Comparison of ENCODE assay signal across 8 cellular contexts in the genomic region with DNA sequence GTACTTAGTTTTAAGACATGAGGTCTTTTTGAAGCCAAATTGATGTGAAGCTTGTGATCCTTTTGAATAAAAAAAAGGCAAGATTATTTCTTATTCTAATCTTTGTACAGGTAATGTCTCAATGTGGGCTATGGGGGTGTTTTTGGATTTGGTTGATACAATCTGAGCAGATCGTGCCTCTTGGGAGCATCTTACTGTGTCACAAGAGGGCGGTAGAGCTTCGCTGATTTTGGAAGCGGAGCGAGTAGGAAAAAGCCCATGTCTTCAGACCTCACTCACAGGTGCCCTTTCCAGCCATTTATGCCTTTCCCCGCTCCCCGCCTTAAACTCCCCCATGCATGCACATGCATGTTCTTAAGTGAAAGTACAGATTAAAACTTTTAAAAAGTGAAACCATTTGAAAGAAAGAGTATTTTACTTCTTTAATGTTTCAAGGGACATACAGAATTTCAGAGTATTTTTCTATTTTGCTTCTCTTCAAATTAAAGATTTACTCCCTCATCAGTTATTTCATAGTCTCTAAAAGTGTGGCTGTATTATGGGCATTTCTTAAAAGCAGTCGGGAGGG. TPM values are rescaled to one million over a fixed set of nuclear protein-coding genes. Genes with fewer than 3 reads are reported as not detected.
DNase-seq lines count a peak whose midpoint lies in the region; ATAC-seq and TF ChIP-seq lines count a peak whose summit lies in the region.

No MANE protein-coding gene starts in this region.

- no peaks in the 10 kb centered on the region for H3K9me3 Mint-ChIP-seq in GM23338

- DNase-seq in COR-L47 (lab: John Stamatoyannopoulos, UW), result peak; percentile 61
- peak; percentile 92 for DNase-seq in GM23338 (ENCODE audit: low spot score)
- peak; percentile 27 for DNase-seq in NCI-H146 treated with DMSO at 0.1 percent for 48 hours (lab: John Stamatoyannopoulos, UW; ENCODE audit: unreplicated experiment)
- peak in 2 of 3 donors; percentile 19 to 39 for DNase-seq in T-helper 17 cell
- DNase-seq in brain microvascular endothelial cell, result peak; percentile 62
- peak; percentile 78 for DNase-seq in iPS-NIHi7 (ENCODE audit: extremely low spot score)
- DNase-seq in spleen, result no peak

- no peaks in the 10 kb centered on the region for H3K36me3 ChIP-seq in GM23338 (ENCODE audit: insufficient read depth)
- H3K36me3 ChIP-seq in brain microvascular endothelial cell (replicated peaks), result no peaks in the 10 kb centered on the region
- H3K36me3 ChIP-seq in spleen, result no peaks in the 10 kb centered on the region

- no peaks in the 10 kb centered on the region for H3K4me1 ChIP-seq in GM23338 (ENCODE audit: insufficient read depth)
- H3K4me1 ChIP-seq in spleen, result peaks cover 0 to 4% (median 0%) of the 10 kb centered on the region in 6 donors

- no peak overlapping the region for H3K4me2 ChIP-seq in GM23338

- no peaks in the 10 kb centered on the region for H3K36me3 Mint-ChIP-seq in GM23338 (ENCODE audit: low read depth)
- peaks cover 5% of the 10 kb centered on the region for H3K36me3 Mint-ChIP-seq in T-helper 17 cell (ENCODE audit: low read depth)

- H3K27ac Mint-ChIP-seq in GM23338 (no peak overlapping the region), T-helper 17 cell (no peak overlapping the region)

- H3K27me3 Mint-ChIP-seq in GM23338 (ENCODE audit: insufficient read depth, low read depth, poor library complexity) (peaks cover 5% of the 10 kb centered on the region), T-helper 17 cell (peaks cover 64% of the 10 kb centered on the region)

- H3K9me3 ChIP-seq in T-helper 17 cell (ENCODE audit: control insufficient read depth, low read length, poor library complexity, severe bottlenecking), result no peaks in the 10 kb centered on the region
- no peaks in the 10 kb centered on the region for H3K9me3 ChIP-seq in spleen

- H3K79me2 ChIP-seq in GM23338 (replicated peaks; ENCODE audit: insufficient read depth), result no peaks in the 10 kb centered on the region

- TF ChIP-seq CTCF in GM23338 (conservative IDR thresholded peaks at IDR 0.05; ENCODE audit: low read depth in 2 of 2), result peak; percentile 88 to 95
- peak; percentile 91 for TF ChIP-seq CTCF in brain microvascular endothelial cell (IDR thresholded peaks at IDR 0.05; ENCODE audit: low read depth, low read length, missing control alignments)
- TF ChIP-seq CTCF in spleen (IDR thresholded peaks at IDR 0.05 in 8 of 11, conservative IDR thresholded peaks at IDR 0.05 in 3 of 11), result peak in 10 of 11 experiments; percentile 23 to 79 (median 62)

- 6 to 13% (median 12%) methylated on average over 8 of the region's 8 CpGs for WGBS in spleen, 5 donors

- no peak overlapping the region for H2AFZ ChIP-seq in GM23338

- no peaks in the 10 kb centered on the region for H3K9me2 ChIP-seq in GM23338 (ENCODE audit: insufficient read depth)

- no peaks in the 10 kb centered on the region for H4K20me1 ChIP-seq in GM23338 (replicated peaks; ENCODE audit: insufficient read depth)

- in situ Hi-C loops in brain microvascular endothelial cell (cut with HindIII; ENCODE audit: low pct_ligation_motif_present, low sequenced_read_pairs), result no loop called here

- no peak overlapping the region for H3K4me3 ChIP-seq in GM23338
- H3K4me3 ChIP-seq in brain microvascular endothelial cell (ENCODE audit: low read depth, low read length), result no peak overlapping the region
- no peak overlapping the region for H3K4me3 ChIP-seq in spleen

- no peak for TF ChIP-seq POLR2A in spleen (IDR thresholded peaks at IDR 0.05)

- H3K4me3 Mint-ChIP-seq in GM23338, result no peak overlapping the region
- no peak overlapping the region for H3K4me3 Mint-ChIP-seq in T-helper 17 cell

- H3K27ac ChIP-seq in GM23338 (ENCODE audit: low read depth) (no peak overlapping the region), brain microvascular endothelial cell (no peak overlapping the region), spleen (no peak overlapping the region)

- H3F3A ChIP-seq in GM23338 (replicated peaks; ENCODE audit: low read depth), result no peaks in the 10 kb centered on the region

- ATAC-seq in GM23338, result peak; percentile 91
- ATAC-seq in T-helper 17 cell, result peak; percentile 78
- no peak for ATAC-seq in GM21576 (IDR thresholded peaks at IDR 0.05; ENCODE audit: unreplicated experiment)

- H3K4me1 Mint-ChIP-seq in GM23338 (peaks cover 20% of the 10 kb centered on the region), T-helper 17 cell (no peaks in the 10 kb centered on the region)

- no peaks in the 10 kb centered on the region for H3K27me3 ChIP-seq in GM23338 (ENCODE audit: insufficient read depth)
- peaks cover 2% of the 10 kb centered on the region for H3K27me3 ChIP-seq in brain microvascular endothelial cell (replicated peaks)
- H3K27me3 ChIP-seq in spleen (replicated peaks in 1 of 7), result peaks cover 0 to 47% (median 0%) of the 10 kb centered on the region in 7 donors

- intact Hi-C loops in spleen (cut with DNase I; ENCODE audit: low total_unique reads), result loop anchor here (2.0 kb wide), 1 partner anchor 270 kb away; no protein-coding TSS in a partner anchor

TF ChIP-seq in GM23338, 12 proteins besides CTCF, POLR2A, EP300 and RAD21 (continues in another document):
- no peak for TF ChIP-seq REST (IDR thresholded peaks at IDR 0.05; ENCODE audit: unreplicated experiment)
- TF ChIP-seq CREB1 (CRISPR knock-in tag; IDR thresholded peaks at IDR 0.05; ENCODE audit: low read depth), result no peak
- TF ChIP-seq NANOG (IDR thresholded peaks at IDR 0.05; ENCODE audit: borderline replicate concordance), result no peak
- TF ChIP-seq, protein P1, sequence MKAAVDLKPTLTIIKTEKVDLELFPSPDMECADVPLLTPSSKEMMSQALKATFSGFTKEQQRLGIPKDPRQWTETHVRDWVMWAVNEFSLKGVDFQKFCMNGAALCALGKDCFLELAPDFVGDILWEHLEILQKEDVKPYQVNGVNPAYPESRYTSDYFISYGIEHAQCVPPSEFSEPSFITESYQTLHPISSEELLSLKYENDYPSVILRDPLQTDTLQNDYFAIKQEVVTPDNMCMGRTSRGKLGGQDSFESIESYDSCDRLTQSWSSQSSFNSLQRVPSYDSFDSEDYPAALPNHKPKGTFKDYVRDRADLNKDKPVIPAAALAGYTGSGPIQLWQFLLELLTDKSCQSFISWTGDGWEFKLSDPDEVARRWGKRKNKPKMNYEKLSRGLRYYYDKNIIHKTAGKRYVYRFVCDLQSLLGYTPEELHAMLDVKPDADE (IDR thresholded peaks at IDR 0.05), result no peak
- no peak for TF ChIP-seq EZH2phosphoT487 (IDR thresholded peaks at IDR 0.05; ENCODE audit: unreplicated experiment)
- TF ChIP-seq ZNF114 (CRISPR knock-in tag; IDR thresholded peaks at IDR 0.05), result no peak
- TF ChIP-seq EZH2 (IDR thresholded peaks at IDR 0.05; ENCODE audit: low read depth, unreplicated experiment), result no peak
- no peak for TF ChIP-seq POLR2AphosphoS5 (IDR thresholded peaks at IDR 0.05; ENCODE audit: low read depth)
- no peak for TF ChIP-seq STAT1 (IDR thresholded peaks at IDR 0.05; ENCODE audit: unreplicated experiment)
- TF ChIP-seq ZNF331 (CRISPR knock-in tag; IDR thresholded peaks at IDR 0.05; ENCODE audit: low read depth), result no peak
- TF ChIP-seq JUNB (IDR thresholded peaks at IDR 0.05; ENCODE audit: unreplicated experiment), result no peak

RNA-seq across cellular contexts. Expression of gene DDX25, which starts 18.8 kb away (rescaled TPM):
- 20.7 and 23.6 TPM in 2 replicates for total RNA-seq in GM23338 (2014; rRNA removed; shearing (Covaris generic))
- polyA plus RNA-seq in GM23338 (2016; fragmentation: Nextera tagmentation; extraction: Ambion mirVana) (20.6 and 21.2 TPM in 2 replicates), spleen (under 1 TPM; 0.11 to 0.24 (median 0.22) TPM)
- total RNA-seq in T-helper 17 cell (not detected), spleen (1 to 10 TPM in 2 of 7 donors, under 1 TPM in 3, not detected in 2; 0.33 to 1.8 (median 0.85) TPM)

RNA-seq across cellular contexts. Expression of gene PUS3, which starts 20.1 kb away (rescaled TPM):
- total RNA-seq in GM23338 (2014; rRNA removed; shearing (Covaris generic)), result 24.1 and 35.8 TPM in 2 replicates
- polyA plus RNA-seq in GM23338 (2016; fragmentation: Nextera tagmentation; extraction: Ambion mirVana) (12.0 and 15.8 TPM in 2 replicates), spleen (10 to 100 TPM in 2 of 3 donors, 1 to 10 TPM in 1; 8.9 to 11.4 (median 10.8) TPM)
- total RNA-seq in T-helper 17 cell (1 to 10 TPM; 3.5 to 4.1 TPM), spleen (10 to 100 TPM in 5 of 7 donors, 1 to 10 TPM in 2; 7.7 to 12.7 (median 11.9) TPM)

RNA-seq across cellular contexts. Expression of gene VSIG10L2, which starts 22.7 kb away (rescaled TPM):
- total RNA-seq in GM23338 (2014; rRNA removed; shearing (Covaris generic)), result not detected in 2 replicates
- polyA plus RNA-seq in GM23338 (2016; fragmentation: Nextera tagmentation; extraction: Ambion mirVana) (0.59 and 0.63 TPM in 2 replicates), spleen (1 to 10 TPM; 1.2 to 3.6 (median 3.1) TPM)
- total RNA-seq in T-helper 17 cell (not detected), spleen (1 to 10 TPM in 6 of 7 donors, not detected in 1; 1.8 to 7.1 (median 3.0) TPM)

RNA-seq across cellular contexts. Expression of gene HYLS1, which starts 35.6 kb away (rescaled TPM):
- total RNA-seq in GM23338 (2014; rRNA removed; shearing (Covaris generic)), result 13.1 and 14.6 TPM in 2 replicates
- polyA plus RNA-seq in GM23338 (2016; fragmentation: Nextera tagmentation; extraction: Ambion mirVana), result 20.7 and 25.7 TPM in 2 replicates
- 1 to 10 TPM; 3.3 to 3.9 TPM for total RNA-seq in T-helper 17 cell
- total RNA-seq in spleen, result 1 to 10 TPM; 3.0 to 7.7 (median 4.4) TPM
- 1 to 10 TPM; 4.0 to 4.6 (median 4.2) TPM for polyA plus RNA-seq in spleen
